Comparison of ENCODE assay signal across 1 cellular context in genomic region chr17:17440938-17441730, GRCh38.
TF ChIP-seq lines count a peak whose summit lies in the region.

No MANE protein-coding gene starts in this region.

TF ChIP-seq in IMR-90, 13 proteins besides CTCF, POLR2A, EP300 and RAD21:
- TF ChIP-seq RCOR1 (IDR thresholded peaks at IDR 0.05; ENCODE audit: insufficient replicate concordance, low read length) (no peak), FOS (IDR thresholded peaks at IDR 0.05; ENCODE audit: low read depth, low read length) (no peak), USF2 (IDR thresholded peaks at IDR 0.05; ENCODE audit: low read depth, low read length) (no peak), ELK1 (IDR thresholded peaks at IDR 0.05; ENCODE audit: borderline replicate concordance, low read depth, low read length) (no peak)
